ENCODE assay signal across 29 cellular contexts in the genomic region with DNA sequence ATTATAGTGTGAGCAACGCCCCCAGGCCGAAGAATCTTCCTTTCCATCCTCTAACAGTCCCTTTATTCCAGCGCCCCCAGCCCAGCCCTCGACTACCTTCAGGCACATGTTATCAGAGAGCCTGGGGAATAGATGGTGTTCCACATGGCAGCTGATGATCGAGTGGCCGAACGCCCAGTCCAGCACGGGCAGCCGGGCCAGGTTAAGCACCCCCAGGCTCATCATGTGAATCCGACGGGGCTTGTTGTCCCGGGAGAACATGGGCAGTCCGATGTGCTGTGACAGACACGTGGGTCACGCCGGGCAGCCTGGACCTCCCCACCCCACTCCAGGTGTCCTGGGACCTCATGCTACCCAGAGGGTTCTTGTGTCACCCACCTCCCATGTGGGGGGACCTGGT. TPM values are rescaled to one million over a fixed set of nuclear protein-coding genes. Genes with fewer than 3 reads are reported as not detected.
DNase-seq lines count a peak whose midpoint lies in the region; ATAC-seq, FAIRE-seq and TF ChIP-seq lines count a peak whose summit lies in the region.
"Had no signal": no experiment of that assay in that cellular context is flagged by ENCODE, and none has a peak within 500 bp of the region (broad histone marks: within the 10 kb centered on the region; RNA-seq: fewer than 3 reads in every experiment).

No MANE protein-coding gene starts in this region.

- TF ChIP-seq CTCF in HepG2 (CRISPR knock-in tag; IDR thresholded peaks at IDR 0.05), result no peak
- TF ChIP-seq CTCF in right lobe of liver (IDR thresholded peaks at IDR 0.05), result no peak
- no peak for TF ChIP-seq CTCF in nephron progenitor cell (IDR thresholded peaks at IDR 0.05)
- TF ChIP-seq CTCF in endothelial cell (IDR thresholded peaks at IDR 0.05; ENCODE audit: unreplicated experiment), result no peak

- H3K36me3 ChIP-seq in HepG2 (replicated peaks in 1 of 2; ENCODE audit: control insufficient read depth in 1 of 2, insufficient read depth in 2 of 2, low read length in 2 of 2), result no peaks in the 10 kb centered on the region
- H3K36me3 ChIP-seq in right lobe of liver, result no peaks in the 10 kb centered on the region
- H3K36me3 ChIP-seq: BE2C, BLaER1 had no signal

- TF ChIP-seq RAD21 in HepG2 (CRISPR knock-in tag; IDR thresholded peaks at IDR 0.05), result no peak

- WGBS in HepG2 (ENCODE audit: low lambda C conversion rate), result 41% methylated on average over 9 of the region's 16 CpGs
- 86% methylated on average over 12 of the region's 16 CpGs for WGBS in right lobe of liver (ENCODE audit: insufficient coverage, low coverage, low lambda C conversion rate, missing lambda C conversion rate)

- no peak overlapping the region for H3K9ac ChIP-seq in HepG2 (ENCODE audit: insufficient read depth, low read depth, low read length)
- H3K9ac ChIP-seq: BLaER1 had no signal

- POLR2A ChIA-PET in HepG2 (lab: Yijun Ruan, JAX), result no interaction called here

- H3K79me2 ChIP-seq in HepG2 (ENCODE audit: insufficient read depth, low read length), result no peaks in the 10 kb centered on the region

- peaks cover 41% of the 10 kb centered on the region for H3K4me1 Mint-ChIP-seq in nephron progenitor cell
- H3K4me1 Mint-ChIP-seq in endothelial cell (ENCODE audit: unreplicated experiment), result peaks cover 3% of the 10 kb centered on the region
- H3K4me1 Mint-ChIP-seq: CD4-positive, alpha-beta memory T cell; CD8-positive, alpha-beta memory T cell had no signal

- H3K4me2 ChIP-seq in HepG2 (ENCODE audit: low read depth, low read length), result no peak overlapping the region
- H3K4me2 ChIP-seq: BLaER1 had no signal

- H3K9me3 ChIP-seq in HepG2 (ENCODE audit: low read length) (no peaks in the 10 kb centered on the region), right lobe of liver (no peaks in the 10 kb centered on the region)
- H3K9me3 ChIP-seq: BE2C, BLaER1 had no signal

- H3K4me1 ChIP-seq in HepG2 (ENCODE audit: insufficient read depth, low read length), result peaks cover 44% of the 10 kb centered on the region
- peaks cover 0 to 3% (median 0%) of the 10 kb centered on the region in 4 donors for H3K4me1 ChIP-seq in right lobe of liver
- H3K4me1 ChIP-seq: BE2C had no signal

- H3K36me3 Mint-ChIP-seq in nephron progenitor cell (ENCODE audit: low read depth), result no peaks in the 10 kb centered on the region
- H3K36me3 Mint-ChIP-seq in endothelial cell (ENCODE audit: low read depth, unreplicated experiment), result no peaks in the 10 kb centered on the region
- H3K36me3 Mint-ChIP-seq: CD14-positive monocyte; CD4-positive, alpha-beta memory T cell; CD4-positive, CD25-positive, alpha-beta regulatory T cell; CD8-positive, alpha-beta memory T cell had no signal

- H3K4me3 Mint-ChIP-seq in nephron progenitor cell (no peak overlapping the region), endothelial cell (ENCODE audit: unreplicated experiment) (no peak overlapping the region)
- H3K4me3 Mint-ChIP-seq: CD14-positive monocyte; CD4-positive, alpha-beta memory T cell; CD8-positive, alpha-beta memory T cell had no signal

- H3K9me3 Mint-ChIP-seq in nephron progenitor cell, result no peaks in the 10 kb centered on the region
- no peaks in the 10 kb centered on the region for H3K9me3 Mint-ChIP-seq in endothelial cell (ENCODE audit: unreplicated experiment)
- H3K9me3 Mint-ChIP-seq: CD14-positive monocyte; CD4-positive, alpha-beta memory T cell; CD4-positive, CD25-positive, alpha-beta regulatory T cell had no signal

- ATAC-seq in HepG2 (no peak), right lobe of liver (no peak)
- ATAC-seq: GM12878 had no signal

- H3K27me3 ChIP-seq in HepG2 (ENCODE audit: control insufficient read depth in 1 of 2, insufficient read depth in 2 of 2, low read length in 2 of 2), result peaks cover 11 to 55% of the 10 kb centered on the region in 2 experiments; a peak in 4 of 5 replicates
- H3K27me3 ChIP-seq in right lobe of liver, result no peaks in the 10 kb centered on the region
- H3K27me3 ChIP-seq: BE2C, BLaER1 had no signal

- H3K4me3 ChIP-seq in HepG2 (replicated peaks in 1 of 3; ENCODE audit: insufficient read depth in 1 of 3, low read depth in 2 of 3, low read length in 3 of 3), result no peak overlapping the region
- no peak overlapping the region for H3K4me3 ChIP-seq in right lobe of liver
- H3K4me3 ChIP-seq: BLaER1, GM12878 had no signal

- H3K27me3 Mint-ChIP-seq in nephron progenitor cell (ENCODE audit: low read depth, poor library complexity) (peaks cover 31% of the 10 kb centered on the region), endothelial cell (ENCODE audit: unreplicated experiment) (peaks cover 8% of the 10 kb centered on the region)

- intact Hi-C loops in HepG2 (cut with micrococcal nuclease; ENCODE audit: unreplicated experiment) (no loop called here), right lobe of liver (cut with DNase I) (no loop called here)

- H3K27ac ChIP-seq in HepG2 (ENCODE audit: extremely low read length, insufficient read depth, low read length) (no peak overlapping the region), right lobe of liver (no peak overlapping the region)
- H3K27ac ChIP-seq: BLaER1 had no signal

- no peak for DNase-seq in HepG2 (ENCODE audit: low spot score)
- no peak for DNase-seq in right lobe of liver
- DNase-seq in nephron progenitor cell, result no peak
- no peak for DNase-seq in endothelial cell (ENCODE audit: low spot score)
- DNase-seq: 8988T; ACHN; BE2C; C1 segment of cervical spinal cord; CD4-positive, alpha-beta memory T cell; CD4-positive, CD25-positive, alpha-beta regulatory T cell; CD8-positive, alpha-beta memory T cell; COR-L47; DMS 273 treated with DMSO at 0.1 percent for 48 hours; DMS153; DMS53; DMS79; DND-41; EL; GDM1 had no signal

- peak overlapping the region; percentile 58 for H3K27ac Mint-ChIP-seq in nephron progenitor cell
- H3K27ac Mint-ChIP-seq in endothelial cell (ENCODE audit: unreplicated experiment), result no peak overlapping the region

- no peak for TF ChIP-seq POLR2A in HepG2 (IDR thresholded peaks at IDR 0.05; ENCODE audit: insufficient read depth in 1 of 2, low read depth in 2 of 2, low read length in 2 of 2)
- no peak for TF ChIP-seq POLR2A in right lobe of liver (IDR thresholded peaks at IDR 0.05)

- H4K20me1 ChIP-seq in HepG2 (ENCODE audit: insufficient read depth, low read length), result no peaks in the 10 kb centered on the region
- H4K20me1 ChIP-seq: BLaER1 had no signal

- in situ Hi-C loops in HepG2 (cut with HindIII; ENCODE audit: extremely low pct_ligation_motif_present, low pct_unique_long_range_greater_than_20kb), result no loop called here

- no peak for FAIRE-seq in HepG2 (lab: Jason Lieb, UNC)
- FAIRE-seq: A204.1, GM12878, GM12892, GM18507 had no signal

- BruUV-seq in HepG2 (replicated peaks; lab: Mats Ljungman, UMichigan), result no TSS peak

- CTCF ChIA-PET in HepG2 (lab: Yijun Ruan, JAX; ENCODE audit: low intra/inter-chr PET ratio, low total read pairs), result no interaction called here

- no peak for TF ChIP-seq EP300 in HepG2 (IDR thresholded peaks at IDR 0.05; ENCODE audit: low read depth in 2 of 2, low read length in 2 of 2)
- no peak for TF ChIP-seq EP300 in HepG2 (CRISPR knock-in tag; IDR thresholded peaks at IDR 0.05; ENCODE audit: borderline replicate concordance)

- H2AFZ ChIP-seq in HepG2 (ENCODE audit: low read length), result no peak overlapping the region

RNA-seq across cellular contexts. Expression of a gene that starts 6.5 kb away (rescaled TPM):
- total RNA-seq in HepG2 (2016; rRNA removed; fragmentation: Illumina TruSeq; extraction: Trizol), result 99.0 and 116 TPM in 2 replicates
- total RNA-seq in HepG2 (2016; cell fraction: cytosol; rRNA removed; fragmentation: Illumina TruSeq; extraction: Trizol; ENCODE audit: low read depth), result 17.2 and 18.6 TPM in 2 replicates
- total RNA-seq in HepG2 (2016; cell fraction: insoluble cytoplasmic fraction; rRNA removed; fragmentation: Illumina TruSeq; extraction: Trizol), result 96.0 and 122 TPM in 2 replicates
- total RNA-seq in HepG2 (2016; cell fraction: membrane; rRNA removed; fragmentation: Illumina TruSeq; extraction: Trizol), result 33.1 and 34.8 TPM in 2 replicates
- total RNA-seq in HepG2 (2016; cell fraction: nucleus; rRNA removed; fragmentation: Illumina TruSeq; extraction: Trizol), result 59.6 and 66.9 TPM in 2 replicates
- polyA plus RNA-seq in HepG2 (2011; rRNA removed), result 23.4 and 27.7 TPM in 2 replicates
- 25.9 and 36.5 TPM in 2 replicates for polyA plus RNA-seq in HepG2 (2011; cell fraction: cytosol; rRNA removed)
- polyA plus RNA-seq in HepG2 (2011; cell fraction: nucleus; rRNA removed), result 50.2 and 50.3 TPM in 2 replicates
- polyA plus RNA-seq in HepG2 (2012), result 12.3 and 15.3 TPM in 2 replicates
- 13.6 and 16.1 TPM in 2 replicates for polyA plus RNA-seq in HepG2 (2016; cell fraction: cytosol; fragmentation: Illumina TruSeq; extraction: Trizol; ENCODE audit: low read depth)
- polyA plus RNA-seq in HepG2 (2016; cell fraction: insoluble cytoplasmic fraction; fragmentation: Illumina TruSeq; extraction: Trizol; ENCODE audit: low read depth), result 83.4 and 93.7 TPM in 2 replicates
- 21.8 and 25.0 TPM in 2 replicates for polyA plus RNA-seq in HepG2 (2016; cell fraction: membrane; fragmentation: Illumina TruSeq; extraction: Trizol; ENCODE audit: low read depth)
- polyA plus RNA-seq in HepG2 (2016; cell fraction: nucleus; fragmentation: Illumina TruSeq; extraction: Trizol; ENCODE audit: insufficient read depth, low read depth), result 111 and 113 TPM in 2 replicates
- 11.0 and 40.8 TPM in 2 replicates for polyA minus RNA-seq in HepG2 (2011; rRNA and poly(A)+ RNA removed; ENCODE audit: low replicate concordance)
- 14.0 and 15.4 TPM in 2 replicates for polyA minus RNA-seq in HepG2 (2011; cell fraction: cytosol; rRNA and poly(A)+ RNA removed)
- polyA minus RNA-seq in HepG2 (2011; cell fraction: nucleus; rRNA and poly(A)+ RNA removed), result 10.0 and 10.6 TPM in 2 replicates
- 10 to 100 TPM in 2 of 6 experiments, 1 to 10 TPM in 4; 7.7 to 18.7 (median 8.6) TPM for total RNA-seq in right lobe of liver
- 22.1 TPM for total RNA-seq in endothelial cell (ENCODE audit: unreplicated experiment)

RNA-seq across cellular contexts. Expression of a gene that starts 14.1 kb away (rescaled TPM):
- total RNA-seq in HepG2 (2016; rRNA removed; fragmentation: Illumina TruSeq; extraction: Trizol), result 0.11 TPM in 1 of 2 replicates, not detected in the other
- 0.09 TPM in 1 of 2 replicates, not detected in the other for total RNA-seq in HepG2 (2016; cell fraction: cytosol; rRNA removed; fragmentation: Illumina TruSeq; extraction: Trizol; ENCODE audit: low read depth)
- total RNA-seq in HepG2 (2016; cell fraction: insoluble cytoplasmic fraction; rRNA removed; fragmentation: Illumina TruSeq; extraction: Trizol), result 0.11 TPM in 1 of 2 replicates, not detected in the other
- not detected in 2 replicates for total RNA-seq in HepG2 (2016; cell fraction: membrane; rRNA removed; fragmentation: Illumina TruSeq; extraction: Trizol)
- total RNA-seq in HepG2 (2016; cell fraction: nucleus; rRNA removed; fragmentation: Illumina TruSeq; extraction: Trizol), result 0.28 TPM in 1 of 2 replicates, not detected in the other
- polyA plus RNA-seq in HepG2 (2011; rRNA removed), result 0.11 and 0.20 TPM in 2 replicates
- 0.14 and 0.15 TPM in 2 replicates for polyA plus RNA-seq in HepG2 (2011; cell fraction: cytosol; rRNA removed)
- 0.47 and 1.1 TPM in 2 replicates for polyA plus RNA-seq in HepG2 (2011; cell fraction: nucleus; rRNA removed)
- polyA plus RNA-seq in HepG2 (2012), result not detected in 2 replicates
- 0.18 TPM in 1 of 2 replicates, not detected in the other for polyA plus RNA-seq in HepG2 (2016; cell fraction: cytosol; fragmentation: Illumina TruSeq; extraction: Trizol; ENCODE audit: low read depth)
- 0.10 TPM in 1 of 2 replicates, not detected in the other for polyA plus RNA-seq in HepG2 (2016; cell fraction: insoluble cytoplasmic fraction; fragmentation: Illumina TruSeq; extraction: Trizol; ENCODE audit: low read depth)
- not detected in 2 replicates for polyA plus RNA-seq in HepG2 (2016; cell fraction: membrane; fragmentation: Illumina TruSeq; extraction: Trizol; ENCODE audit: low read depth)
- not detected in 2 replicates for polyA plus RNA-seq in HepG2 (2016; cell fraction: nucleus; fragmentation: Illumina TruSeq; extraction: Trizol; ENCODE audit: insufficient read depth, low read depth)
- 0.32 TPM in 1 of 2 replicates, not detected in the other for polyA minus RNA-seq in HepG2 (2011; rRNA and poly(A)+ RNA removed; ENCODE audit: low replicate concordance)
- not detected in 2 replicates for polyA minus RNA-seq in HepG2 (2011; cell fraction: cytosol; rRNA and poly(A)+ RNA removed)
- polyA minus RNA-seq in HepG2 (2011; cell fraction: nucleus; rRNA and poly(A)+ RNA removed), result not detected in 2 replicates
- 1 to 10 TPM; 2.1 to 6.1 (median 3.7) TPM for total RNA-seq in right lobe of liver
- not detected for total RNA-seq in endothelial cell (ENCODE audit: unreplicated experiment)
- total RNA-seq: A673; CD4-positive, alpha-beta memory T cell; CD4-positive, CD25-positive, alpha-beta regulatory T cell; CD8-positive, alpha-beta memory T cell; Daoy; G401; GM12878 had no signal
- polyA plus RNA-seq: AG04450; CD14-positive monocyte; CD4-positive, alpha-beta memory T cell; CD4-positive, CD25-positive, alpha-beta regulatory T cell; CD8-positive, alpha-beta memory T cell; GM12878 had no signal

RNA-seq across cellular contexts. Expression of a gene that starts 19.6 kb away (rescaled TPM):
- 0.11 TPM in 1 of 2 replicates, not detected in the other for total RNA-seq in HepG2 (2016; rRNA removed; fragmentation: Illumina TruSeq; extraction: Trizol)
- not detected in 2 replicates for total RNA-seq in HepG2 (2016; cell fraction: cytosol; rRNA removed; fragmentation: Illumina TruSeq; extraction: Trizol; ENCODE audit: low read depth)
- total RNA-seq in HepG2 (2016; cell fraction: insoluble cytoplasmic fraction; rRNA removed; fragmentation: Illumina TruSeq; extraction: Trizol), result 0.15 TPM in 1 of 2 replicates, not detected in the other
- not detected in 2 replicates for total RNA-seq in HepG2 (2016; cell fraction: membrane; rRNA removed; fragmentation: Illumina TruSeq; extraction: Trizol)
- 0.28 and 0.44 TPM in 2 replicates for total RNA-seq in HepG2 (2016; cell fraction: nucleus; rRNA removed; fragmentation: Illumina TruSeq; extraction: Trizol)
- 0.03 and 0.07 TPM in 2 replicates for polyA plus RNA-seq in HepG2 (2011; rRNA removed)
- 0.01 TPM in 2 replicates for polyA plus RNA-seq in HepG2 (2011; cell fraction: cytosol; rRNA removed)
- polyA plus RNA-seq in HepG2 (2011; cell fraction: nucleus; rRNA removed), result 0.17 and 0.29 TPM in 2 replicates
- polyA plus RNA-seq in HepG2 (2012), result 0.03 and 0.08 TPM in 2 replicates
- polyA plus RNA-seq in HepG2 (2016; cell fraction: cytosol; fragmentation: Illumina TruSeq; extraction: Trizol; ENCODE audit: low read depth), result not detected in 2 replicates
- polyA plus RNA-seq in HepG2 (2016; cell fraction: insoluble cytoplasmic fraction; fragmentation: Illumina TruSeq; extraction: Trizol; ENCODE audit: low read depth), result not detected in 2 replicates
- polyA plus RNA-seq in HepG2 (2016; cell fraction: membrane; fragmentation: Illumina TruSeq; extraction: Trizol; ENCODE audit: low read depth), result not detected in 2 replicates
- 0.15 and 0.44 TPM in 2 replicates for polyA plus RNA-seq in HepG2 (2016; cell fraction: nucleus; fragmentation: Illumina TruSeq; extraction: Trizol; ENCODE audit: insufficient read depth, low read depth)
- 0.14 TPM in 1 of 2 replicates, not detected in the other for polyA minus RNA-seq in HepG2 (2011; rRNA and poly(A)+ RNA removed; ENCODE audit: low replicate concordance)
- not detected in 2 replicates for polyA minus RNA-seq in HepG2 (2011; cell fraction: cytosol; rRNA and poly(A)+ RNA removed)
- 0.52 TPM in 1 of 2 replicates, not detected in the other for polyA minus RNA-seq in HepG2 (2011; cell fraction: nucleus; rRNA and poly(A)+ RNA removed)
- under 1 TPM in 2 of 6 experiments, not detected in 4; 0.10 to 0.13 TPM for total RNA-seq in right lobe of liver
- 0.74 TPM for total RNA-seq in endothelial cell (ENCODE audit: unreplicated experiment)
- total RNA-seq: CD4-positive, CD25-positive, alpha-beta regulatory T cell; CD8-positive, alpha-beta memory T cell; Daoy had no signal
- polyA plus RNA-seq: AG04450; CD14-positive monocyte; CD4-positive, alpha-beta memory T cell; CD4-positive, CD25-positive, alpha-beta regulatory T cell; CD8-positive, alpha-beta memory T cell had no signal

RNA-seq across cellular contexts. Expression of a gene that starts 43.7 kb away (rescaled TPM):
- 0.04 TPM in 1 of 2 replicates, not detected in the other for total RNA-seq in HepG2 (2016; rRNA removed; fragmentation: Illumina TruSeq; extraction: Trizol)
- total RNA-seq in HepG2 (2016; cell fraction: cytosol; rRNA removed; fragmentation: Illumina TruSeq; extraction: Trizol; ENCODE audit: low read depth), result not detected in 2 replicates
- not detected in 2 replicates for total RNA-seq in HepG2 (2016; cell fraction: insoluble cytoplasmic fraction; rRNA removed; fragmentation: Illumina TruSeq; extraction: Trizol)
- total RNA-seq in HepG2 (2016; cell fraction: membrane; rRNA removed; fragmentation: Illumina TruSeq; extraction: Trizol), result not detected in 2 replicates
- total RNA-seq in HepG2 (2016; cell fraction: nucleus; rRNA removed; fragmentation: Illumina TruSeq; extraction: Trizol), result not detected in 2 replicates
- polyA plus RNA-seq in HepG2 (2011; rRNA removed), result not detected in 2 replicates
- polyA plus RNA-seq in HepG2 (2011; cell fraction: cytosol; rRNA removed), result 0.01 TPM in 1 of 2 replicates, not detected in the other
- 0.03 and 0.08 TPM in 2 replicates for polyA plus RNA-seq in HepG2 (2011; cell fraction: nucleus; rRNA removed)
- not detected in 2 replicates for polyA plus RNA-seq in HepG2 (2012)
- polyA plus RNA-seq in HepG2 (2016; cell fraction: cytosol; fragmentation: Illumina TruSeq; extraction: Trizol; ENCODE audit: low read depth), result not detected in 2 replicates
- polyA plus RNA-seq in HepG2 (2016; cell fraction: insoluble cytoplasmic fraction; fragmentation: Illumina TruSeq; extraction: Trizol; ENCODE audit: low read depth), result not detected in 2 replicates
- polyA plus RNA-seq in HepG2 (2016; cell fraction: membrane; fragmentation: Illumina TruSeq; extraction: Trizol; ENCODE audit: low read depth), result not detected in 2 replicates
- not detected in 2 replicates for polyA plus RNA-seq in HepG2 (2016; cell fraction: nucleus; fragmentation: Illumina TruSeq; extraction: Trizol; ENCODE audit: insufficient read depth, low read depth)
- polyA minus RNA-seq in HepG2 (2011; rRNA and poly(A)+ RNA removed; ENCODE audit: low replicate concordance), result 0.05 TPM in 1 of 2 replicates, not detected in the other
- not detected in 2 replicates for polyA minus RNA-seq in HepG2 (2011; cell fraction: cytosol; rRNA and poly(A)+ RNA removed)
- polyA minus RNA-seq in HepG2 (2011; cell fraction: nucleus; rRNA and poly(A)+ RNA removed), result 0.12 and 0.13 TPM in 2 replicates
- not detected for total RNA-seq in right lobe of liver
- total RNA-seq in endothelial cell (ENCODE audit: unreplicated experiment), result 0.18 TPM
- total RNA-seq: A673; CD4-positive, alpha-beta memory T cell; CD4-positive, CD25-positive, alpha-beta regulatory T cell; CD8-positive, alpha-beta memory T cell; Daoy had no signal
- polyA plus RNA-seq: AG04450; CD14-positive monocyte; CD4-positive, alpha-beta memory T cell; CD4-positive, CD25-positive, alpha-beta regulatory T cell; CD8-positive, alpha-beta memory T cell had no signal

RNA-seq across cellular contexts. Expression of a gene that starts 44.8 kb away (rescaled TPM):
- total RNA-seq in HepG2 (2016; rRNA removed; fragmentation: Illumina TruSeq; extraction: Trizol) (not detected in 2 replicates), right lobe of liver (not detected), endothelial cell (ENCODE audit: unreplicated experiment) (not detected)
- total RNA-seq in HepG2 (2016; cell fraction: cytosol; rRNA removed; fragmentation: Illumina TruSeq; extraction: Trizol; ENCODE audit: low read depth), result not detected in 2 replicates
- total RNA-seq in HepG2 (2016; cell fraction: insoluble cytoplasmic fraction; rRNA removed; fragmentation: Illumina TruSeq; extraction: Trizol), result not detected in 2 replicates
- total RNA-seq in HepG2 (2016; cell fraction: membrane; rRNA removed; fragmentation: Illumina TruSeq; extraction: Trizol), result not detected in 2 replicates
- not detected in 2 replicates for total RNA-seq in HepG2 (2016; cell fraction: nucleus; rRNA removed; fragmentation: Illumina TruSeq; extraction: Trizol)
- not detected in 2 replicates for polyA plus RNA-seq in HepG2 (2011; rRNA removed)
- not detected in 2 replicates for polyA plus RNA-seq in HepG2 (2011; cell fraction: cytosol; rRNA removed)
- 0.06 TPM in 1 of 2 replicates, not detected in the other for polyA plus RNA-seq in HepG2 (2011; cell fraction: nucleus; rRNA removed)
- not detected in 2 replicates for polyA plus RNA-seq in HepG2 (2012)
- polyA plus RNA-seq in HepG2 (2016; cell fraction: cytosol; fragmentation: Illumina TruSeq; extraction: Trizol; ENCODE audit: low read depth), result not detected in 2 replicates
- not detected in 2 replicates for polyA plus RNA-seq in HepG2 (2016; cell fraction: insoluble cytoplasmic fraction; fragmentation: Illumina TruSeq; extraction: Trizol; ENCODE audit: low read depth)
- not detected in 2 replicates for polyA plus RNA-seq in HepG2 (2016; cell fraction: membrane; fragmentation: Illumina TruSeq; extraction: Trizol; ENCODE audit: low read depth)
- not detected in 2 replicates for polyA plus RNA-seq in HepG2 (2016; cell fraction: nucleus; fragmentation: Illumina TruSeq; extraction: Trizol; ENCODE audit: insufficient read depth, low read depth)
- polyA minus RNA-seq in HepG2 (2011; rRNA and poly(A)+ RNA removed; ENCODE audit: low replicate concordance), result not detected in 2 replicates
- not detected in 2 replicates for polyA minus RNA-seq in HepG2 (2011; cell fraction: cytosol; rRNA and poly(A)+ RNA removed)
- polyA minus RNA-seq in HepG2 (2011; cell fraction: nucleus; rRNA and poly(A)+ RNA removed), result not detected in 2 replicates
- total RNA-seq: A673; CD4-positive, alpha-beta memory T cell; CD4-positive, CD25-positive, alpha-beta regulatory T cell; CD8-positive, alpha-beta memory T cell; Daoy; G401; GM12878 had no signal
- polyA plus RNA-seq: AG04450; CD14-positive monocyte; CD4-positive, alpha-beta memory T cell; CD4-positive, CD25-positive, alpha-beta regulatory T cell; CD8-positive, alpha-beta memory T cell; GM12878 had no signal
